In the genomic region with DNA sequence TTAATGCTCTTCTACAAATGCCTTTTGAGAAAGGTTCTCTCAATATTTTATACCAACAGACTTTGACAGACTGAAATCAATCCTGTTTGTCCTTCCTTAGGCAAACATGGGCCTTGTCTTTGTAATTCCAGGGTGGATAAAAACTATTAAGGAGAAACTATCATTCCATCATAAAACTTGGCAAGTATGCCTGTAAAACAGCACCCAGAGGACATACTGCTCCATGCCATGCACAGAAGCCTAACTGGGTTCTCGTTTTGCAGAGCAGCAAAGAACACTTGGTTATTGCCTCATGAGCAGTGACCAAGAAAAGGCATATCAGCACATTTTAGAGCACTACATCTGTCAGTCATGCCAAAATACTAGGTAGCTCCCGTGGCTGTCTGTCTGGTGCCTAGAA, we compare ENCODE assay signal across 17 cellular contexts. TPM values are rescaled to one million over a fixed set of nuclear protein-coding genes. Genes with fewer than 3 reads are reported as not detected.
A peak's percentile ranks its signal among the peaks of the same experiment; 100 is the strongest.
DNase-seq lines count a peak whose midpoint lies in the region; ATAC-seq and TF ChIP-seq lines count a peak whose summit lies in the region.
"Had no signal": no experiment of that assay in that cellular context is flagged by ENCODE, and none has a peak within 500 bp of the region (broad histone marks: within the 10 kb centered on the region; RNA-seq: fewer than 3 reads in every experiment).

No MANE protein-coding gene starts in this region.

- DNase-seq in LNCaP clone FGC (ENCODE audit: low read depth) (peak; percentile 3), mucosa of descending colon (no peak), transverse colon (peak; percentile 14)
- DNase-seq in CD4-positive, alpha-beta T cell: no peak
- DNase-seq in activated naive CD4-positive, alpha-beta T cell treated with anti-CD3 and anti-CD28 coated beads for 36 hours: no peak
- DNase-seq: 8988T; C1 segment of cervical spinal cord; Caco-2; CD8-positive, alpha-beta T cell; DMS153; DND-41; GM23248; H7; HCEC 1CT had no signal

- H3K9me3 ChIP-seq in OCI-LY3 (ENCODE audit: insufficient read depth, low read length) (peaks cover 11% of the 10 kb centered on the region; the same call in 1 of the 2 replicates), mucosa of descending colon (no peaks in the 10 kb centered on the region), transverse colon (no peaks in the 10 kb centered on the region)
- H3K9me3 ChIP-seq in CD4-positive, alpha-beta T cell (ENCODE audit: control insufficient read depth, low read length): no peaks in the 10 kb centered on the region
- H3K9me3 ChIP-seq: Caco-2 had no signal

- 31 to 70% methylated on average over 2 of the region's 2 CpGs for WGBS in transverse colon (ENCODE audit: low coverage in 1 of 2), 2 donors

- H3K4me3 Mint-ChIP-seq in CD4-positive, alpha-beta T cell: no peak overlapping the region
- H3K4me3 Mint-ChIP-seq in activated naive CD4-positive, alpha-beta T cell treated with anti-CD3 and anti-CD28 coated beads for 36 hours: no peak overlapping the region
- H3K4me3 Mint-ChIP-seq: CD8-positive, alpha-beta T cell had no signal

- in situ Hi-C loops in transverse colon (cut with MboI; ENCODE audit: low pct_ligation_motif_present in 1 of 4, low pct_unique_long_range_greater_than_20kb in 1 of 4, low sequenced_read_pairs in 3 of 4): no loop called here

- H3K27me3 Mint-ChIP-seq in CD4-positive, alpha-beta T cell: no peaks in the 10 kb centered on the region
- H3K27me3 Mint-ChIP-seq in activated naive CD4-positive, alpha-beta T cell treated with anti-CD3 and anti-CD28 coated beads for 36 hours (ENCODE audit: low read depth): no peaks in the 10 kb centered on the region

- H3K79me2 ChIP-seq in OCI-LY3 (ENCODE audit: low read length): no peaks in the 10 kb centered on the region

- H3K27ac ChIP-seq in OCI-LY3 (ENCODE audit: low read length): peak overlapping the region; percentile 16; the same call in 1 of the 2 replicates
- H3K27ac ChIP-seq in transverse colon: peak overlapping the region in 1 of 4 donors; percentile 53
- no peak overlapping the region for H3K27ac ChIP-seq in CD4-positive, alpha-beta T cell (ENCODE audit: low read depth, low read length)
- H3K27ac ChIP-seq: GM23248 had no signal

- TF ChIP-seq POLR2A in transverse colon (IDR thresholded peaks at IDR 0.05): no peak

- H3K4me2 ChIP-seq in OCI-LY3 (ENCODE audit: low read length): peak overlapping the region; percentile 19

- H2AFZ ChIP-seq in OCI-LY3 (ENCODE audit: low read depth, low read length): 0 out of 2 replicates have a peak overlapping the region, but pooled peaks have one; percentile 32
- H2AFZ ChIP-seq: GM23248 had no signal

- no peak overlapping the region for H3K27ac Mint-ChIP-seq in CD4-positive, alpha-beta T cell
- no peak overlapping the region for H3K27ac Mint-ChIP-seq in activated naive CD4-positive, alpha-beta T cell treated with anti-CD3 and anti-CD28 coated beads for 36 hours
- H3K27ac Mint-ChIP-seq: CD8-positive, alpha-beta T cell had no signal

- CTCF ChIA-PET in CD4-positive, alpha-beta T cell (lab: Charles Lee): no interaction called here
- CTCF ChIA-PET in activated naive CD4-positive, alpha-beta T cell treated with anti-CD3 and anti-CD28 coated beads for 36 hours (lab: Charles Lee): no interaction called here

- no peaks in the 10 kb centered on the region for H3K9me3 Mint-ChIP-seq in CD4-positive, alpha-beta T cell
- no peaks in the 10 kb centered on the region for H3K9me3 Mint-ChIP-seq in activated naive CD4-positive, alpha-beta T cell treated with anti-CD3 and anti-CD28 coated beads for 36 hours
- H3K9me3 Mint-ChIP-seq: CD8-positive, alpha-beta T cell had no signal

- H3K36me3 ChIP-seq in OCI-LY3 (replicated peaks; ENCODE audit: low read depth, low read length): no peaks in the 10 kb centered on the region
- H3K36me3 ChIP-seq in mucosa of descending colon (ENCODE audit: low read depth): no peaks in the 10 kb centered on the region
- H3K36me3 ChIP-seq in transverse colon: no peaks in the 10 kb centered on the region

- peak; percentile 72 for ATAC-seq in mucosa of descending colon
- ATAC-seq in GM18511 (IDR thresholded peaks at IDR 0.05; ENCODE audit: unreplicated experiment): no peak
- no peak for ATAC-seq in CD4-positive, alpha-beta T cell (ENCODE audit: poor library complexity)
- ATAC-seq: CD8-positive, alpha-beta T cell had no signal

- H3K4me3 ChIP-seq in LNCaP clone FGC (ENCODE audit: low read depth, low read length) (no peak overlapping the region), OCI-LY3 (ENCODE audit: low read length) (no peak overlapping the region), mucosa of descending colon (no peak overlapping the region), transverse colon (no peak overlapping the region)
- H3K4me3 ChIP-seq: GM23248 had no signal

- intact Hi-C loops in mucosa of descending colon (cut with DNase I, micrococcal nuclease) (no loop called here), transverse colon (cut with DNase I; ENCODE audit: low total_unique reads) (no loop called here)
- intact Hi-C loops in CD4-positive, alpha-beta T cell (cut with DNase I, micrococcal nuclease): no loop called here
- intact Hi-C loops in activated naive CD4-positive, alpha-beta T cell treated with anti-CD3 and anti-CD28 coated beads for 36 hours (cut with micrococcal nuclease): no loop called here

- no peaks in the 10 kb centered on the region for H3K36me3 Mint-ChIP-seq in CD4-positive, alpha-beta T cell (ENCODE audit: low read depth)
- no peaks in the 10 kb centered on the region for H3K36me3 Mint-ChIP-seq in activated naive CD4-positive, alpha-beta T cell treated with anti-CD3 and anti-CD28 coated beads for 36 hours (ENCODE audit: low read depth)
- H3K36me3 Mint-ChIP-seq: CD8-positive, alpha-beta T cell had no signal

- H3K4me1 Mint-ChIP-seq in CD4-positive, alpha-beta T cell (ENCODE audit: low read depth): no peaks in the 10 kb centered on the region
- no peaks in the 10 kb centered on the region for H3K4me1 Mint-ChIP-seq in activated naive CD4-positive, alpha-beta T cell treated with anti-CD3 and anti-CD28 coated beads for 36 hours (ENCODE audit: low read depth)

- H3K4me1 ChIP-seq in OCI-LY3 (ENCODE audit: low read length) (peaks cover 63% of the 10 kb centered on the region), mucosa of descending colon (ENCODE audit: low read depth) (peaks cover 10% of the 10 kb centered on the region), transverse colon (peaks cover 0 to 32% (median 7%) of the 10 kb centered on the region in 4 donors)

- H3K27me3 ChIP-seq in OCI-LY3 (ENCODE audit: low read depth, low read length) (no peaks in the 10 kb centered on the region), transverse colon (no peaks in the 10 kb centered on the region)
- H3K27me3 ChIP-seq in CD4-positive, alpha-beta T cell (ENCODE audit: control insufficient read depth, insufficient read depth, low read length): no peaks in the 10 kb centered on the region

- POLR2A ChIA-PET in CD4-positive, alpha-beta T cell (lab: Charles Lee): no interaction called here

- TF ChIP-seq CTCF in LNCaP clone FGC (IDR thresholded peaks at IDR 0.05; ENCODE audit: control insufficient read depth, extremely low read depth, insufficient read depth) (no peak), OCI-LY3 (IDR thresholded peaks at IDR 0.05; ENCODE audit: low read depth, low read length) (no peak), mucosa of descending colon (IDR thresholded peaks at IDR 0.05) (no peak), transverse colon (IDR thresholded peaks at IDR 0.05) (no peak)
- no peak for TF ChIP-seq CTCF in CD4-positive, alpha-beta T cell (IDR thresholded peaks at IDR 0.05)

- no peaks in the 10 kb centered on the region for H4K20me1 ChIP-seq in OCI-LY3 (ENCODE audit: insufficient read depth, low read length)

- H3K9ac ChIP-seq in OCI-LY3 (ENCODE audit: low read length): no peak overlapping the region
- H3K9ac ChIP-seq: GM23248 had no signal

- no peak for TF ChIP-seq EP300 in transverse colon (IDR thresholded peaks at IDR 0.05; ENCODE audit: low read depth)

RNA-seq across cellular contexts. Expression of gene PTGDR, which starts 33.8 kb away (rescaled TPM):
- total RNA-seq in mucosa of descending colon (10 to 100 TPM in 2 of 3 donors, 1 to 10 TPM in 1; 10.0 to 23.7 (median 20.9) TPM), transverse colon (10 to 100 TPM; 12.3 to 30.1 (median 28.3) TPM)
- under 1 TPM; 0.20 to 0.41 TPM for total RNA-seq in CD4-positive, alpha-beta T cell
- not detected for total RNA-seq in activated naive CD4-positive, alpha-beta T cell treated with anti-CD3 and anti-CD28 coated beads for 36 hours
- total RNA-seq: A673, GM23248, H7 had no signal

Comparison
In these comparisons a context has a peak if more than half of its experiments do, and no peak if none do; other contexts are left out.
1. DNase-seq: peak in LNCaP clone FGC (single experiment) and transverse colon (single experiment); none in mucosa of descending colon (0 of 3), CD4-positive, alpha-beta T cell (0 of 10) and activated naive CD4-positive, alpha-beta T cell treated with anti-CD3 and anti-CD28 coated beads for 36 hours (single experiment).
2. RNA of gene PTGDR, which starts 33.8 kb away (total RNA-seq): 12.3 to 30.1 TPM in transverse colon and 10.0 to 23.7 TPM in mucosa of descending colon; 0.20 to 0.41 TPM in CD4-positive, alpha-beta T cell and not detected in activated naive CD4-positive, alpha-beta T cell treated with anti-CD3 and anti-CD28 coated beads for 36 hours; every median in the first group is over 4 times any median in the second.